Comparison of ENCODE assay signal across 1 cellular context in the genomic region with DNA sequence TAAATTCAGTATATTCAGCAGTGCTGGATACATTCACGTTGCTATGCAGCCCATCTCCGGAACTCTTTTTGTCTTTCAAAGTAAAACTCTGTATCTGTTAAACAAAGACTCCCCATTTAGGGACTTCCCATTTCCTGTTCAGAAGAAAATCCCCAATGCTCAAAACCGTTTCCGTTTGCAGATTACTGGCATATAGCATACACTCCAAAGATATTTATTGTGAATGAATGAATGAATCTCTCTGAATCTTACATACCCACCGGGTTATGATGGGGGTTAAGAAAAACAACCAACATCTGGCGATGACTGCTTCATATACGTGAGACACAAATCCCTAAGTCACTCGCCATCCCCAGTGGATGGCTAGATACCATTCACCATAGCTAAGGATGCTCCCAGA.
TF ChIP-seq lines count a peak whose summit lies in the region.

No MANE protein-coding gene starts in this region.

TF ChIP-seq in GM12878, 131 proteins besides CTCF, POLR2A, EP300 and RAD21:
- 0 out of 2 replicates have a peak, but pooled peaks have one; percentile 4 for TF ChIP-seq IKZF1 (conservative IDR thresholded peaks at IDR 0.05)
- peak; percentile 90 for TF ChIP-seq ZNF24 (IDR thresholded peaks at IDR 0.05)
- TF ChIP-seq IRF4 (IDR thresholded peaks at IDR 0.05; ENCODE audit: low read depth, low read length): no peak
- 0 out of 2 replicates have a peak, but pooled peaks have one; percentile 30 for TF ChIP-seq RELB (IDR thresholded peaks at IDR 0.05; ENCODE audit: low read depth)
